23 cellular contexts compared by ENCODE assay signal in genomic region chr1:4004635-4005430, GRCh38.
A peak's percentile ranks its signal among the peaks of the same experiment; 100 is the strongest.
DNase-seq lines count a peak whose midpoint lies in the region; ATAC-seq, FAIRE-seq and TF ChIP-seq lines count a peak whose summit lies in the region.
"Had no signal": no experiment of that assay in that cellular context is flagged by ENCODE, and none has a peak within 500 bp of the region (broad histone marks: within the 10 kb centered on the region; RNA-seq: fewer than 3 reads in every experiment).

No MANE protein-coding gene starts in this region.

- intact Hi-C loops in natural killer cell (cut with micrococcal nuclease), result no loop called here

- no peak overlapping the region for H4K5ac ChIP-seq in H1 (ENCODE audit: insufficient read length, low read depth, low read length)

- no peak overlapping the region for H2BK5ac ChIP-seq in H1 (ENCODE audit: low read depth, low read length)
- H2BK5ac ChIP-seq in neuronal stem cell (ENCODE audit: low read length), result no peak overlapping the region

- no peak overlapping the region for H3K14ac ChIP-seq in H1 (ENCODE audit: insufficient read length)
- H3K14ac ChIP-seq in neuronal stem cell (ENCODE audit: low read length), result no peak overlapping the region

- H3K9me3 ChIP-seq in H1 (ENCODE audit: insufficient read depth in 2 of 2, low read depth in 1 of 2, low read length in 1 of 2), result no peaks in the 10 kb centered on the region; a peak in 1 of 4 replicates
- H3K9me3 ChIP-seq in neuronal stem cell (replicated peaks in 1 of 2; ENCODE audit: control insufficient read depth in 2 of 2, insufficient read depth in 1 of 2, low read depth in 1 of 2, low read length in 2 of 2), result no peaks in the 10 kb centered on the region

- TF ChIP-seq POLR2A in H1 (IDR thresholded peaks at IDR 0.05; ENCODE audit: control extremely low read depth in 1 of 2, low read depth in 2 of 2, low read length in 2 of 2), result no peak

- H3K79me2 ChIP-seq in H1 (ENCODE audit: control insufficient read depth in 1 of 2, insufficient read depth in 2 of 2, low read length in 2 of 2), result no peaks in the 10 kb centered on the region

- no peak overlapping the region for H3K18ac ChIP-seq in H1 (ENCODE audit: extremely low read depth, low read length)
- H3K18ac ChIP-seq in neuronal stem cell (ENCODE audit: low read length), result peak overlapping the region; percentile 41

- peak; percentile 2 for DNase-seq in natural killer cell
- DNase-seq in natural killer cell treated with Interleukin-12 subunit alpha and Interleukin-12 subunit beta and Interleukin-15 and Interleukin-18, amount 100 ng/mL, for 72 hours (ENCODE audit: low spot score), result no peak
- DNase-seq in H1 (ENCODE audit: low read depth in 1 of 2, low spot score in 2 of 2), result no peak
- DNase-seq in neuronal stem cell (ENCODE audit: low spot score), result no peak
- no peak for DNase-seq in MV-4-11 (lab: John Stamatoyannopoulos, UW)
- no peak for DNase-seq in DMS153 treated with DMSO at 0.1 percent for 48 hours (lab: John Stamatoyannopoulos, UW; ENCODE audit: unreplicated experiment)
- DNase-seq in ecto neural progenitor cell (ENCODE audit: low spot score), result no peak
- DNase-seq in activated CD4-positive, alpha-beta T cell treated with anti-CD3 and anti-CD28 coated beads, Interleukin-2, amount 50 U/mL, for 1 hour, result no peak
- DNase-seq: C1 segment of cervical spinal cord; CD4-positive, alpha-beta memory T cell; COR-L47; EL; GDM1; NCI-H1092; NCI-H1417 treated with DMSO at 0.1 percent for 48 hours; NCI-H1694 treated with DMSO at 0.1 percent for 48 hours; NCI-H2081; NCI-H2227 treated with DMSO at 0.1 percent for 48 hours; NCI-H526 treated with DMSO at 0.1 percent for 48 hours; SJCRH30 had no signal

- peaks cover 0 to 5% of the 10 kb centered on the region in 2 donors for H3K4me1 Mint-ChIP-seq in natural killer cell
- peaks cover 4 to 5% of the 10 kb centered on the region in 2 donors for H3K4me1 Mint-ChIP-seq in natural killer cell treated with Interleukin-12 subunit alpha and Interleukin-12 subunit beta and Interleukin-15 and Interleukin-18, amount 100 ng/mL, for 72 hours (ENCODE audit: low read depth in 2 of 2)
- H3K4me1 Mint-ChIP-seq: CD4-positive, alpha-beta memory T cell had no signal

- no peak for TF ChIP-seq RAD21 in H1 (IDR thresholded peaks at IDR 0.05 in 1 of 2, conservative IDR thresholded peaks at IDR 0.05 in 1 of 2; ENCODE audit: low read depth in 2 of 2, low read length in 2 of 2)

- H3K4me1 ChIP-seq in H1 (replicated peaks in 1 of 4; ENCODE audit: control insufficient read depth in 3 of 4, insufficient read depth in 4 of 4, low read length in 3 of 4) (no peaks in the 10 kb centered on the region; a peak in 1 of 7 replicates), neuronal stem cell (ENCODE audit: control insufficient read depth in 2 of 2, insufficient read depth in 1 of 2, low read depth in 1 of 2, low read length in 2 of 2) (peaks cover 0 to 2% of the 10 kb centered on the region in 2 donors)
- H3K4me1 ChIP-seq: SJCRH30 had no signal

- CTCF ChIA-PET in H1 (lab: Charles Lee; ENCODE audit: partially characterized antibody), result no interaction called here

- FAIRE-seq in H1 (lab: Jason Lieb, UNC), result no peak
- FAIRE-seq: GM12891, H54 had no signal

- H3K4ac ChIP-seq in H1 (replicated peaks; ENCODE audit: insufficient read length, low read depth, low read length) (no peak overlapping the region), neuronal stem cell (ENCODE audit: low read length) (no peak overlapping the region)

- ATAC-seq in natural killer cell, result no peak
- no peak for ATAC-seq in natural killer cell treated with Interleukin-12 subunit alpha and Interleukin-12 subunit beta and Interleukin-15 and Interleukin-18, amount 100 ng/mL, for 72 hours
- ATAC-seq: SK-N-SH treated with all-trans-retinoic acid at 6 μM for 48 hours had no signal

- H4K91ac ChIP-seq in H1 (replicated peaks; ENCODE audit: insufficient read length, low read length) (no peak overlapping the region), neuronal stem cell (ENCODE audit: low read depth, low read length, poor library complexity) (no peak overlapping the region)

- H3K4me3 ChIP-seq in H1 (ENCODE audit: extremely low read depth in 1 of 4, insufficient read depth in 2 of 4, low read depth in 3 of 4, low read length in 4 of 4) (no peak overlapping the region), neuronal stem cell (ENCODE audit: low read length in 2 of 2) (no peak overlapping the region)
- H3K4me3 ChIP-seq: SJCRH30 had no signal

- no peaks in the 10 kb centered on the region for H3K79me1 ChIP-seq in H1 (ENCODE audit: low read depth, low read length)
- no peaks in the 10 kb centered on the region for H3K79me1 ChIP-seq in neuronal stem cell (ENCODE audit: low read depth, low read length)

- no peak overlapping the region for H3K9ac ChIP-seq in H1 (replicated peaks in 1 of 4; ENCODE audit: extremely low read depth in 1 of 4, low read depth in 3 of 4, low read length in 3 of 4)
- no peak overlapping the region for H3K9ac ChIP-seq in neuronal stem cell (ENCODE audit: low read depth, low read length, poor library complexity)

- H2BK120ac ChIP-seq in H1 (replicated peaks; ENCODE audit: low read depth, low read length) (no peak overlapping the region), neuronal stem cell (ENCODE audit: low read depth, low read length) (no peak overlapping the region)

- TF ChIP-seq EP300 in H1 (IDR thresholded peaks at IDR 0.05; ENCODE audit: borderline replicate concordance in 1 of 2, low read depth in 2 of 2, low read length in 2 of 2), result no peak

- no peak overlapping the region for H3K27ac Mint-ChIP-seq in natural killer cell
- H3K27ac Mint-ChIP-seq in natural killer cell treated with Interleukin-12 subunit alpha and Interleukin-12 subunit beta and Interleukin-15 and Interleukin-18, amount 100 ng/mL, for 72 hours, result no peak overlapping the region
- H3K27ac Mint-ChIP-seq: CD4-positive, alpha-beta memory T cell had no signal

- no peak overlapping the region for H3K56ac ChIP-seq in H1 (replicated peaks; ENCODE audit: insufficient read length, low read depth, low read length)

- H2BK12ac ChIP-seq in H1 (ENCODE audit: low read depth, low read length) (no peak overlapping the region), neuronal stem cell (ENCODE audit: low read length) (no peak overlapping the region)

- H2AFZ ChIP-seq in H1 (ENCODE audit: low read length) (no peak overlapping the region), neuronal stem cell (ENCODE audit: low read length) (no peak overlapping the region)

- H3K23ac ChIP-seq in H1 (ENCODE audit: insufficient read length), result no peak overlapping the region
- no peak overlapping the region for H3K23ac ChIP-seq in neuronal stem cell (ENCODE audit: low read depth, low read length, poor library complexity)

- H2BK20ac ChIP-seq in H1 (ENCODE audit: low read length), result peak overlapping the region; percentile 61; the same call in 1 of the 2 replicates

- no peaks in the 10 kb centered on the region for H3K36me3 ChIP-seq in H1 (ENCODE audit: control insufficient read depth in 2 of 4, insufficient read depth in 4 of 4, low read length in 3 of 4)
- no peaks in the 10 kb centered on the region for H3K36me3 ChIP-seq in neuronal stem cell (replicated peaks in 1 of 2; ENCODE audit: control insufficient read depth in 2 of 2, insufficient read depth in 2 of 2, low read length in 2 of 2)
- H3K36me3 ChIP-seq: SJCRH30 had no signal

- H4K20me1 ChIP-seq in H1 (replicated peaks in 1 of 2; ENCODE audit: control insufficient read depth in 1 of 2, insufficient read depth in 2 of 2, low read length in 2 of 2), result no peaks in the 10 kb centered on the region

- H3K4me2 ChIP-seq in H1 (ENCODE audit: insufficient read depth in 1 of 2, low read depth in 2 of 2, low read length in 2 of 2) (no peak overlapping the region), neuronal stem cell (ENCODE audit: insufficient read depth, low read length, poor library complexity, severe bottlenecking) (no peak overlapping the region)

- H3K36me3 Mint-ChIP-seq in natural killer cell, result no peaks in the 10 kb centered on the region
- peaks cover 12% of the 10 kb centered on the region for H3K36me3 Mint-ChIP-seq in natural killer cell treated with Interleukin-12 subunit alpha and Interleukin-12 subunit beta and Interleukin-15 and Interleukin-18, amount 100 ng/mL, for 72 hours
- H3K36me3 Mint-ChIP-seq: CD4-positive, alpha-beta memory T cell had no signal

- H2AK5ac ChIP-seq in H1 (ENCODE audit: low read depth, low read length) (0 out of 2 replicates have a peak overlapping the region, but pooled peaks have one; percentile 44), neuronal stem cell (ENCODE audit: low read depth, low read length) (no peak overlapping the region)

- H3K27me3 Mint-ChIP-seq in natural killer cell (ENCODE audit: low read depth in 2 of 2), result no peaks in the 10 kb centered on the region
- H3K27me3 Mint-ChIP-seq in natural killer cell treated with Interleukin-12 subunit alpha and Interleukin-12 subunit beta and Interleukin-15 and Interleukin-18, amount 100 ng/mL, for 72 hours, result peaks cover 0 to 7% of the 10 kb centered on the region in 2 donors

- no peak for TF ChIP-seq CTCF in natural killer cell (IDR thresholded peaks at IDR 0.05)
- no peak for TF ChIP-seq CTCF in H1 (IDR thresholded peaks at IDR 0.05; ENCODE audit: control extremely low read depth in 1 of 3, insufficient read depth in 1 of 3, low read depth in 1 of 3, low read length in 3 of 3)

- H3K4me3 Mint-ChIP-seq in natural killer cell, result no peak overlapping the region
- H3K4me3 Mint-ChIP-seq in natural killer cell treated with Interleukin-12 subunit alpha and Interleukin-12 subunit beta and Interleukin-15 and Interleukin-18, amount 100 ng/mL, for 72 hours, result no peak overlapping the region
- H3K4me3 Mint-ChIP-seq: CD4-positive, alpha-beta memory T cell had no signal

- H3K27ac ChIP-seq in H1 (ENCODE audit: low read depth, low read length) (no peak overlapping the region), neuronal stem cell (replicated peaks; ENCODE audit: low read length) (no peak overlapping the region)
- H3K27ac ChIP-seq: SJCRH30 had no signal

- H3K9me3 Mint-ChIP-seq in natural killer cell, result peaks cover 7 to 9% of the 10 kb centered on the region in 2 donors
- H3K9me3 Mint-ChIP-seq in natural killer cell treated with Interleukin-12 subunit alpha and Interleukin-12 subunit beta and Interleukin-15 and Interleukin-18, amount 100 ng/mL, for 72 hours, result peaks cover 8% of the 10 kb centered on the region

- H3K27me3 ChIP-seq in H1 (replicated peaks in 1 of 4; ENCODE audit: control insufficient read depth in 3 of 4, extremely low read depth in 1 of 4, insufficient read depth in 3 of 4, low read length in 3 of 4) (no peaks in the 10 kb centered on the region), neuronal stem cell (ENCODE audit: control insufficient read depth in 3 of 3, insufficient read depth in 3 of 3, low read depth in 1 of 3, low read length in 3 of 3) (peaks cover 0 to 7% (median 0%) of the 10 kb centered on the region in 3 experiments)

- no peak overlapping the region for H2BK15ac ChIP-seq in H1 (ENCODE audit: low read length)
- no peak overlapping the region for H2BK15ac ChIP-seq in neuronal stem cell (ENCODE audit: low read length)

- 0 out of 2 replicates have a peak, but pooled peaks cover 2% of the 10 kb centered on the region for H3K23me2 ChIP-seq in H1 (ENCODE audit: low read depth, low read length)

- WGBS in H1 (ENCODE audit: extremely low coverage in 1 of 2, insufficient coverage in 1 of 2, insufficient read length in 1 of 2, insufficient replicate concordance in 2 of 2, low coverage in 1 of 2, low lambda C conversion rate in 2 of 2, missing lambda C conversion rate in 1 of 2), 2 experiments, result 90% methylated on average over 17 of the region's 17 CpGs; no CpG with 5 or more reads in 1 of the 2 experiments
- no CpG with 5 or more reads among the region's 17 CpGs for WGBS in neuronal stem cell (ENCODE audit: extremely low coverage in 2 of 2, insufficient read length in 2 of 2, insufficient replicate concordance in 1 of 2), 2 donors

- POLR2A ChIA-PET in H1 (lab: Charles Lee; ENCODE audit: partially characterized antibody), result no interaction called here

- H4K8ac ChIP-seq in H1 (ENCODE audit: extremely low read depth, insufficient read depth, low read length), result no peak overlapping the region; the same call in 1 of the 2 replicates
- H4K8ac ChIP-seq in neuronal stem cell (ENCODE audit: low read depth, low read length), result no peak overlapping the region
